ENCODE assay signal across 19 cellular contexts in genomic region chr1:34696230-34696629, GRCh38. TPM values are rescaled to one million over a fixed set of nuclear protein-coding genes. Genes with fewer than 3 reads are reported as not detected.
DNase-seq lines count a peak whose midpoint lies in the region; ATAC-seq and TF ChIP-seq lines count a peak whose summit lies in the region.
"Had no signal": no experiment of that assay in that cellular context is flagged by ENCODE, and none has a peak within 500 bp of the region (broad histone marks: within the 10 kb centered on the region; RNA-seq: fewer than 3 reads in every experiment).

No MANE protein-coding gene starts in this region.

- H3K4me1 Mint-ChIP-seq in glutamatergic neuron (ENCODE audit: low read depth, unreplicated experiment): no peaks in the 10 kb centered on the region
- no peaks in the 10 kb centered on the region for H3K4me1 Mint-ChIP-seq in stimulated activated naive CD8-positive, alpha-beta T cell treated with anti-CD3 and anti-CD28 coated beads, Interleukin-15, amount 100 ng/mL, for 72 hours
- H3K4me1 Mint-ChIP-seq: naive thymus-derived CD4-positive, alpha-beta T cell had no signal

- no peak overlapping the region for H3K4me3 Mint-ChIP-seq in glutamatergic neuron (ENCODE audit: unreplicated experiment)
- H3K4me3 Mint-ChIP-seq in stimulated activated naive CD8-positive, alpha-beta T cell treated with anti-CD3 and anti-CD28 coated beads, Interleukin-15, amount 100 ng/mL, for 72 hours: no peak overlapping the region
- H3K4me3 Mint-ChIP-seq: naive thymus-derived CD4-positive, alpha-beta T cell had no signal

- peaks cover 3% of the 10 kb centered on the region for H3K27me3 Mint-ChIP-seq in glutamatergic neuron (ENCODE audit: unreplicated experiment)
- H3K27me3 Mint-ChIP-seq in stimulated activated naive CD8-positive, alpha-beta T cell treated with anti-CD3 and anti-CD28 coated beads, Interleukin-15, amount 100 ng/mL, for 72 hours: peaks cover 19% of the 10 kb centered on the region

- no peaks in the 10 kb centered on the region for H3K36me3 Mint-ChIP-seq in glutamatergic neuron (ENCODE audit: unreplicated experiment)
- H3K36me3 Mint-ChIP-seq: naive thymus-derived CD4-positive, alpha-beta T cell had no signal

- H3K27ac Mint-ChIP-seq in glutamatergic neuron (ENCODE audit: unreplicated experiment): no peak overlapping the region
- peak overlapping the region in 1 of 2 donors; percentile 5 for H3K27ac Mint-ChIP-seq in stimulated activated naive CD8-positive, alpha-beta T cell treated with anti-CD3 and anti-CD28 coated beads, Interleukin-15, amount 100 ng/mL, for 72 hours
- H3K27ac Mint-ChIP-seq: naive thymus-derived CD4-positive, alpha-beta T cell had no signal

- TF ChIP-seq CTCF in GM12874 (IDR thresholded peaks at IDR 0.05; ENCODE audit: insufficient read depth, low read depth, low read length) (peak; percentile 12; the same call in 1 of the 2 replicates), glutamatergic neuron (IDR thresholded peaks at IDR 0.05; ENCODE audit: partially characterized antibody, unreplicated experiment) (peak; percentile 10), foreskin fibroblast (IDR thresholded peaks at IDR 0.05; ENCODE audit: low read depth, low read length) (no peak)

- H3K4me3 ChIP-seq in foreskin fibroblast (ENCODE audit: low read depth in 1 of 2, low read length in 2 of 2): no peak overlapping the region
- H3K4me3 ChIP-seq: adrenal gland, thyroid gland had no signal

- DNase-seq in AG08396 (ENCODE audit: low spot score) (peak; percentile 16), RPMI7951 (ENCODE audit: low read depth) (peak; percentile 84), glutamatergic neuron (no peak), DMS79 (lab: John Stamatoyannopoulos, UW) (no peak), cortex of kidney (lab: John Stamatoyannopoulos, UW) (no peak), foreskin fibroblast (no peak)
- DNase-seq in stimulated activated naive CD8-positive, alpha-beta T cell treated with anti-CD3 and anti-CD28 coated beads, Interleukin-15, amount 100 ng/mL, for 72 hours: no peak
- DNase-seq: activated CD4-positive, alpha-beta T cell treated with anti-CD3 and anti-CD28 coated beads for 4 hours; activated T-cell treated with anti-CD3 and anti-CD28 coated beads, Interleukin-2, amount 50 U/mL, for 1 hour; erythroblast; hippocampal formation; naive thymus-derived CD4-positive, alpha-beta T cell; stimulated activated CD4-positive, alpha-beta T cell treated with anti-CD3 and anti-CD28 coated beads, Interleukin-1b, Interleukin-23, amount 100 ng/mL, for 48 hours; T-helper 2 cell; thyroid gland had no signal

- ATAC-seq in stimulated activated naive CD8-positive, alpha-beta T cell treated with anti-CD3 and anti-CD28 coated beads, Interleukin-15, amount 100 ng/mL, for 72 hours: no peak
- ATAC-seq: naive thymus-derived CD4-positive, alpha-beta T cell had no signal

- H3K9me3 Mint-ChIP-seq in glutamatergic neuron (ENCODE audit: unreplicated experiment): no peaks in the 10 kb centered on the region
- H3K9me3 Mint-ChIP-seq in stimulated activated naive CD8-positive, alpha-beta T cell treated with anti-CD3 and anti-CD28 coated beads, Interleukin-15, amount 100 ng/mL, for 72 hours: no peaks in the 10 kb centered on the region

RNA-seq across cellular contexts. Expression of gene GJB5, which starts 58.6 kb away (rescaled TPM):
- total RNA-seq in RPMI7951 (2014; rRNA removed; shearing (Covaris generic)): not detected in 2 replicates
- not detected for total RNA-seq in glutamatergic neuron (ENCODE audit: unreplicated experiment)
- total RNA-seq: adrenal gland; cerebellum; liver; naive thymus-derived CD4-positive, alpha-beta T cell; thyroid gland had no signal

Comparison
In these comparisons a context has a peak if more than half of its experiments do, and no peak if none do; other contexts are left out.
1. DNase-seq: peak in AG08396 (single experiment) and RPMI7951 (single experiment); none in glutamatergic neuron (single experiment), DMS79 (single experiment), stimulated activated naive CD8-positive, alpha-beta T cell treated with anti-CD3 and anti-CD28 coated beads, Interleukin-15, amount 100 ng/mL, for 72 hours (0 of 2), cortex of kidney (single experiment) and foreskin fibroblast (0 of 2).